ENCODE assay signal across 13 cellular contexts in genomic region chr15:70902105-70902504, GRCh38. TPM values are rescaled to one million over a fixed set of nuclear protein-coding genes. Genes with fewer than 3 reads are reported as not detected.
DNase-seq lines count a peak whose midpoint lies in the region; TF ChIP-seq lines count a peak whose summit lies in the region.
"Had no signal": no experiment of that assay in that cellular context is flagged by ENCODE, and none has a peak within 500 bp of the region (broad histone marks: within the 10 kb centered on the region; RNA-seq: fewer than 3 reads in every experiment).

No MANE protein-coding gene starts in this region.

- no peaks in the 10 kb centered on the region for H3K27me3 Mint-ChIP-seq in osteocyte (ENCODE audit: unreplicated experiment)
- H3K27me3 Mint-ChIP-seq in activated CD4-positive, alpha-beta memory T cell treated with anti-CD3 and anti-CD28 coated beads for 36 hours = peaks cover 16% of the 10 kb centered on the region

- POLR2A ChIA-PET in activated CD4-positive, alpha-beta memory T cell treated with anti-CD3 and anti-CD28 coated beads for 36 hours (lab: Charles Lee) = no interaction called here

- H3K27ac Mint-ChIP-seq in osteocyte (ENCODE audit: unreplicated experiment) = peak overlapping the region; percentile 32
- no peak overlapping the region for H3K27ac Mint-ChIP-seq in activated CD4-positive, alpha-beta memory T cell treated with anti-CD3 and anti-CD28 coated beads for 36 hours

- no peak for TF ChIP-seq CTCF in osteocyte (IDR thresholded peaks at IDR 0.05)

- H3K27me3 ChIP-seq in NT2/D1 (ENCODE audit: insufficient read depth, insufficient read length) (no peaks in the 10 kb centered on the region), HAP-1 (ENCODE audit: low read depth) (no peaks in the 10 kb centered on the region)
- H3K27me3 ChIP-seq: spleen had no signal

- H3K36me3 ChIP-seq in NT2/D1 (ENCODE audit: insufficient read depth, insufficient read length, low read length) (no peaks in the 10 kb centered on the region), HAP-1 (replicated peaks) (no peaks in the 10 kb centered on the region)

- CTCF ChIA-PET in activated CD4-positive, alpha-beta memory T cell treated with anti-CD3 and anti-CD28 coated beads for 36 hours (lab: Charles Lee) = no interaction called here

- DNase-seq in EL = peak; percentile 86
- peak; percentile 27 for DNase-seq in NT2/D1 (ENCODE audit: low read depth, low spot score)
- peak; percentile 83 for DNase-seq in epithelial cell of prostate (ENCODE audit: low read depth, low spot score)
- DNase-seq in osteocyte (ENCODE audit: extremely low spot score, unreplicated experiment) = no peak
- DNase-seq in activated CD4-positive, alpha-beta memory T cell treated with anti-CD3 and anti-CD28 coated beads for 36 hours = no peak
- no peak for DNase-seq in NCI-H524 (lab: John Stamatoyannopoulos, UW)
- DNase-seq in GM19238 (ENCODE audit: insufficient read length, low spot score) = no peak
- DNase-seq in HAP-1 (ENCODE audit: low spot score in 2 of 2) = no peak
- DNase-seq: cortex of kidney, DMS 273 treated with DMSO at 0.1 percent for 48 hours, left cardiac atrium, NCI-H345, spleen had no signal

- no peak overlapping the region for H3K9ac ChIP-seq in NT2/D1 (ENCODE audit: insufficient read length, low read depth)

- no peak overlapping the region for H3K4me3 Mint-ChIP-seq in osteocyte (ENCODE audit: unreplicated experiment)
- no peak overlapping the region for H3K4me3 Mint-ChIP-seq in activated CD4-positive, alpha-beta memory T cell treated with anti-CD3 and anti-CD28 coated beads for 36 hours

- H3K4me1 ChIP-seq in NT2/D1 (ENCODE audit: insufficient read depth, insufficient read length) = no peaks in the 10 kb centered on the region
- H3K4me1 ChIP-seq in HAP-1 = no peaks in the 10 kb centered on the region
- H3K4me1 ChIP-seq: spleen had no signal

- H3K9me3 ChIP-seq in NT2/D1 (ENCODE audit: insufficient read depth, low read length) = peaks cover 3% of the 10 kb centered on the region
- no peaks in the 10 kb centered on the region for H3K9me3 ChIP-seq in HAP-1

- intact Hi-C loops in activated CD4-positive, alpha-beta memory T cell treated with anti-CD3 and anti-CD28 coated beads for 36 hours (cut with micrococcal nuclease) = no loop called here

- peaks cover 30% of the 10 kb centered on the region for H3K36me3 Mint-ChIP-seq in osteocyte (ENCODE audit: unreplicated experiment)
- no peaks in the 10 kb centered on the region for H3K36me3 Mint-ChIP-seq in activated CD4-positive, alpha-beta memory T cell treated with anti-CD3 and anti-CD28 coated beads for 36 hours

- H3K4me3 ChIP-seq in NT2/D1 (ENCODE audit: insufficient read length, low read depth) = no peak overlapping the region
- no peak overlapping the region for H3K4me3 ChIP-seq in HAP-1
- H3K4me3 ChIP-seq: spleen had no signal

- peak overlapping the region; percentile 91 for H3K27ac ChIP-seq in epithelial cell of prostate
- H3K27ac ChIP-seq: spleen had no signal

- H3K9me3 Mint-ChIP-seq in osteocyte (ENCODE audit: unreplicated experiment) = peaks cover 1% of the 10 kb centered on the region
- H3K9me3 Mint-ChIP-seq in activated CD4-positive, alpha-beta memory T cell treated with anti-CD3 and anti-CD28 coated beads for 36 hours = peaks cover 3% of the 10 kb centered on the region

- in situ Hi-C loops in HAP-1 (cut with MboI; ENCODE audit: low sequenced_read_pairs) = no loop called here

- peaks cover 16% of the 10 kb centered on the region for H3K4me1 Mint-ChIP-seq in osteocyte (ENCODE audit: unreplicated experiment)
- H3K4me1 Mint-ChIP-seq in activated CD4-positive, alpha-beta memory T cell treated with anti-CD3 and anti-CD28 coated beads for 36 hours (ENCODE audit: low read depth) = no peaks in the 10 kb centered on the region

RNA-seq across cellular contexts. Expression of gene LRRC49, which starts 9.5 kb away (rescaled TPM):
- total RNA-seq in osteocyte = 8.9 and 12.5 TPM in 2 replicates
- total RNA-seq in activated CD4-positive, alpha-beta memory T cell treated with anti-CD3 and anti-CD28 coated beads for 36 hours = under 1 TPM; 0.26 to 0.46 TPM

RNA-seq across cellular contexts. Expression of gene THAP10, which starts 9.9 kb away (rescaled TPM):
- total RNA-seq in osteocyte = 1.5 and 1.7 TPM in 2 replicates
- under 1 TPM; 0.19 to 0.51 TPM for total RNA-seq in activated CD4-positive, alpha-beta memory T cell treated with anti-CD3 and anti-CD28 coated beads for 36 hours

RNA-seq across cellular contexts. Expression of gene LARP6, which starts 48.1 kb away (rescaled TPM):
- total RNA-seq in osteocyte = 119 and 123 TPM in 2 replicates
- under 1 TPM in 1 of 2 experiments, not detected in 1; 0.17 TPM for total RNA-seq in activated CD4-positive, alpha-beta memory T cell treated with anti-CD3 and anti-CD28 coated beads for 36 hours

Comparison
In these comparisons a context has a peak if more than half of its experiments do, and no peak if none do; other contexts are left out.
1. DNase-seq: peak in EL (single experiment), NT2/D1 (single experiment) and epithelial cell of prostate (single experiment); none in osteocyte (single experiment), activated CD4-positive, alpha-beta memory T cell treated with anti-CD3 and anti-CD28 coated beads for 36 hours (single experiment), NCI-H524 (0 of 2), GM19238 (single experiment) and HAP-1 (0 of 2).
2. RNA of gene LARP6, which starts 48.1 kb away (total RNA-seq): 119 to 123 TPM in osteocyte; 0.17 TPM in activated CD4-positive, alpha-beta memory T cell treated with anti-CD3 and anti-CD28 coated beads for 36 hours; every median in the first group is over 100 times any median in the second.